Comparison of ENCODE assay signal across 14 cellular contexts in the genomic region with DNA sequence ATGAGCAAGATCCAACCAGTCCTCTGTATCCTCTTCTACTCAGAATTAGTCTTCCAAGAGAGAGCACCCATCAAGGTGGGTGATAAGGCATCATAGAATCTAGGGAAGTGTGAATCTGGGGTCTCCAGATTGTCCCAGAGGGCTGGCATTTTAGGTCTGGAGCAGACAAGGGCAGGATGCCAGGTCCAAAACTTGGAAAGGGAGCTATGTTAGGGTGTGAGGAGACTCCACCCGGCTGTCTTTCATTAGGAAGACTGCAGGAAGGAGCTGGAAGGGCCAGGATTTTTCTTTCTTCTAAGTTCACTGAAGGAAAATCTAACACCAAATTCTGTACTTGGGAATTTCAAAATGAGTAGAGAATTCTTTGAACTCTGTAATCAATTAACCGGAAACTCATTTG.
DNase-seq lines count a peak whose midpoint lies in the region; ATAC-seq and TF ChIP-seq lines count a peak whose summit lies in the region.
"Had no signal": no experiment of that assay in that cellular context is flagged by ENCODE, and none has a peak within 500 bp of the region (broad histone marks: within the 10 kb centered on the region; RNA-seq: fewer than 3 reads in every experiment).

No MANE protein-coding gene starts in this region.

- peaks cover 46% of the 10 kb centered on the region for H3F3A ChIP-seq in GM23248 (ENCODE audit: insufficient read depth)

- H4K20me1 ChIP-seq in GM23248 (ENCODE audit: insufficient read depth), result no peaks in the 10 kb centered on the region

- H3K27ac ChIP-seq in GM23248 (peak overlapping the region; percentile 74), coronary artery (peak overlapping the region; percentile 35 to 61), Peyer's patch (peak overlapping the region in 1 of 4 donors; percentile 0)
- H3K27ac ChIP-seq: lower lobe of right lung, WERI-Rb-1 had no signal

- H3K4me1 Mint-ChIP-seq in nephron, result peaks cover 54% of the 10 kb centered on the region

- TF ChIP-seq CTCF in coronary artery (IDR thresholded peaks at IDR 0.05), result no peak
- no peak for TF ChIP-seq CTCF in nephron (IDR thresholded peaks at IDR 0.05; ENCODE audit: unreplicated experiment in 3 of 3)
- TF ChIP-seq CTCF in Peyer's patch (IDR thresholded peaks at IDR 0.05), result no peak

- H3K9me3 ChIP-seq in GM23248 (ENCODE audit: low read depth), result no peaks in the 10 kb centered on the region
- no peaks in the 10 kb centered on the region for H3K9me3 ChIP-seq in Peyer's patch
- H3K9me3 ChIP-seq: lower lobe of right lung had no signal

- H3K9me2 ChIP-seq in GM23248 (ENCODE audit: insufficient read depth), result no peaks in the 10 kb centered on the region

- H3K27me3 ChIP-seq in GM23248 (replicated peaks; ENCODE audit: insufficient read depth) (no peaks in the 10 kb centered on the region), Peyer's patch (no peaks in the 10 kb centered on the region)

- H3K4me2 ChIP-seq in GM23248 (ENCODE audit: unreplicated experiment), result peak overlapping the region; percentile 15

- WGBS in GM23248 (ENCODE audit: low coverage in 1 of 2, low lambda C conversion rate in 2 of 2, missing lambda C conversion rate in 2 of 2), 2 experiments, result 7 to 10% methylated on average over 2 of the region's 2 CpGs

- H3K27me3 Mint-ChIP-seq in nephron (ENCODE audit: low read depth), result no peaks in the 10 kb centered on the region

- H3K4me1 ChIP-seq in GM23248 (ENCODE audit: insufficient read depth) (peaks cover 55% of the 10 kb centered on the region), Peyer's patch (peaks cover 0 to 27% (median 0%) of the 10 kb centered on the region in 4 donors)

- no peaks in the 10 kb centered on the region for H3K9me3 Mint-ChIP-seq in nephron
- H3K9me3 Mint-ChIP-seq: CD14-positive monocyte had no signal

- H3K79me2 ChIP-seq in GM23248 (ENCODE audit: insufficient read depth), result peaks cover 75% of the 10 kb centered on the region

- DNase-seq in AG08395 (ENCODE audit: low spot score), result peak; percentile 28
- peak; percentile 44 for DNase-seq in GM23248
- DNase-seq in coronary artery (ENCODE audit: low spot score), result no peak
- DNase-seq in Peyer's patch, result no peak
- no peak for DNase-seq in activated CD8-positive, alpha-beta memory T cell treated with anti-CD3 and anti-CD28 coated beads, Interleukin-2, amount 50 U/mL, for 48 hours
- DNase-seq: effector CD4-positive, alpha-beta T cell; lower lobe of right lung; NCI-H1436 treated with DMSO at 0.1 percent for 48 hours; NCI-H69; WERI-Rb-1 had no signal

- H3K4me3 Mint-ChIP-seq in nephron, result peak overlapping the region; percentile 50 to 64 (median 63)
- H3K4me3 Mint-ChIP-seq: CD14-positive monocyte had no signal

- H3K4me3 ChIP-seq in GM23248 (no peak overlapping the region), coronary artery (no peak overlapping the region), Peyer's patch (no peak overlapping the region)
- H3K4me3 ChIP-seq: lower lobe of right lung had no signal

- ATAC-seq in HG03280 (IDR thresholded peaks at IDR 0.05; ENCODE audit: unreplicated experiment), result no peak
- ATAC-seq in HG03571 (IDR thresholded peaks at IDR 0.05; ENCODE audit: unreplicated experiment), result no peak
- ATAC-seq: lower lobe of right lung had no signal

- no peak overlapping the region; the same call in none of the 2 replicates for H3K9ac ChIP-seq in GM23248

- TF ChIP-seq POLR2A in Peyer's patch (IDR thresholded peaks at IDR 0.05), result no peak

- H3K36me3 ChIP-seq in GM23248 (ENCODE audit: low read depth) (no peaks in the 10 kb centered on the region), Peyer's patch (no peaks in the 10 kb centered on the region)

- in situ Hi-C loops in GM23248 (cut with MboI), result no loop called here

- H3K27ac Mint-ChIP-seq in nephron, result peak overlapping the region; percentile 88 to 98 (median 98)

- H3K36me3 Mint-ChIP-seq in nephron (ENCODE audit: low read depth), result peaks cover 5% of the 10 kb centered on the region

- no peak overlapping the region for H2AFZ ChIP-seq in GM23248

Comparison
In these comparisons a context has a peak if more than half of its experiments do, and no peak if none do; other contexts are left out.
1. DNase-seq: peak in AG08395 (single experiment) and GM23248 (single experiment); none in coronary artery (single experiment), Peyer's patch (0 of 3) and activated CD8-positive, alpha-beta memory T cell treated with anti-CD3 and anti-CD28 coated beads, Interleukin-2, amount 50 U/mL, for 48 hours (single experiment).